In genomic region chr17:27514595-27515413, GRCh38 we compare ENCODE assay signal across 18 cellular contexts. TPM values are rescaled to one million over a fixed set of nuclear protein-coding genes. Genes with fewer than 3 reads are reported as not detected.
DNase-seq lines count a peak whose midpoint lies in the region; ATAC-seq, FAIRE-seq and TF ChIP-seq lines count a peak whose summit lies in the region.
"Had no signal": no experiment of that assay in that cellular context is flagged by ENCODE, and none has a peak within 500 bp of the region (broad histone marks: within the 10 kb centered on the region; RNA-seq: fewer than 3 reads in every experiment).

No MANE protein-coding gene starts in this region.

- H2BK15ac ChIP-seq in neuronal stem cell (ENCODE audit: low read length): no peak overlapping the region

- in situ Hi-C loops in K562 (cut with MboI): no loop called here

- H2AFZ ChIP-seq in GM23338 (no peak overlapping the region), K562 (ENCODE audit: low read depth, low read length) (peak overlapping the region; percentile 35; the same call in 1 of the 2 replicates), neuronal stem cell (ENCODE audit: low read length) (peak overlapping the region; percentile 64)

- no peak for TF ChIP-seq POLR2A in K562 (conservative IDR thresholded peaks at IDR 0.05)

- no peak overlapping the region for H3K4ac ChIP-seq in neuronal stem cell (ENCODE audit: low read length)

- H4K20me1 ChIP-seq in GM23338 (replicated peaks; ENCODE audit: insufficient read depth): no peaks in the 10 kb centered on the region
- peaks cover 6% of the 10 kb centered on the region; the same call in 1 of the 2 replicates for H4K20me1 ChIP-seq in K562 (replicated peaks; ENCODE audit: control insufficient read depth, insufficient read depth, low read length)

- ATAC-seq in GM23338: no peak
- ATAC-seq in K562: peak; percentile 48
- no peak for ATAC-seq in activated CD4-positive, alpha-beta T cell treated with anti-CD3 and anti-CD28 coated beads for 36 hours
- ATAC-seq in GM19467 (IDR thresholded peaks at IDR 0.05; ENCODE audit: unreplicated experiment): no peak

- H3K4me3 ChIP-seq in GM23338: no peak overlapping the region
- no peak overlapping the region for H3K4me3 ChIP-seq in K562
- peak overlapping the region; percentile 2 for H3K4me3 ChIP-seq in iPS-18a (ENCODE audit: low read length)
- H3K4me3 ChIP-seq in neuronal stem cell (ENCODE audit: low read length in 2 of 2): no peak overlapping the region
- H3K4me3 ChIP-seq in colonic mucosa: no peak overlapping the region

- WGBS in K562 (ENCODE audit: insufficient coverage, low coverage, missing lambda C conversion rate): 49% methylated on average over 6 of the region's 7 CpGs
- WGBS in neuronal stem cell (ENCODE audit: extremely low coverage in 2 of 2, insufficient read length in 2 of 2, insufficient replicate concordance in 1 of 2), 2 donors: no CpG with 5 or more reads among the region's 7 CpGs

- POLR2A ChIA-PET in K562 (lab: Yijun Ruan, JAX): interaction anchor here (0.8 to 1.2 kb wide), 3 partner anchors 17 to 48 kb away, joined by 3 to 4 read pairs (median 3); no protein-coding TSS in a partner anchor
- POLR2A ChIA-PET in activated CD4-positive, alpha-beta T cell treated with anti-CD3 and anti-CD28 coated beads for 36 hours (lab: Charles Lee): interaction anchor here (1.0 kb wide), 1 partner anchor 29 kb away, joined by 3 read pairs; no protein-coding TSS in a partner anchor

- H3K4me1 Mint-ChIP-seq in GM23338: peaks cover 73% of the 10 kb centered on the region
- peaks cover 15% of the 10 kb centered on the region for H3K4me1 Mint-ChIP-seq in activated CD4-positive, alpha-beta T cell treated with anti-CD3 and anti-CD28 coated beads for 36 hours

- no peaks in the 10 kb centered on the region for H3K36me3 Mint-ChIP-seq in GM23338 (ENCODE audit: low read depth)
- peaks cover 7% of the 10 kb centered on the region for H3K36me3 Mint-ChIP-seq in activated CD4-positive, alpha-beta T cell treated with anti-CD3 and anti-CD28 coated beads for 36 hours (ENCODE audit: low read depth)
- H3K36me3 Mint-ChIP-seq: CD4-positive, CD25-positive, alpha-beta regulatory T cell had no signal

- no peak for FAIRE-seq in K562 (lab: Jason Lieb, UNC)
- FAIRE-seq: G401.6, GM12892 had no signal

- H3K9ac ChIP-seq in K562 (ENCODE audit: insufficient read depth in 1 of 2, low read depth in 2 of 2, low read length in 2 of 2): peak overlapping the region in 1 of 2 experiments; percentile 32; a peak in 1 of 4 replicates
- H3K9ac ChIP-seq in iPS-18a (ENCODE audit: low read length): no peak overlapping the region
- H3K9ac ChIP-seq in neuronal stem cell (ENCODE audit: low read depth, low read length, poor library complexity): no peak overlapping the region
- no peak overlapping the region for H3K9ac ChIP-seq in colonic mucosa (ENCODE audit: low read depth in 2 of 2, low read length in 2 of 2)

- DNase-seq in GM23338 (ENCODE audit: low spot score) (no peak), K562 (ENCODE audit: extremely low read depth in 1 of 4, low spot score in 3 of 4) (no peak), neuronal stem cell (ENCODE audit: low spot score) (no peak), colonic mucosa (no peak), OCI-M2 (lab: John Stamatoyannopoulos, UW; ENCODE audit: unreplicated experiment) (no peak)
- no peak for DNase-seq in activated CD4-positive, alpha-beta T cell treated with anti-CD3 and anti-CD28 coated beads for 36 hours
- DNase-seq: CD4-positive, CD25-positive, alpha-beta regulatory T cell; DMS79 treated with DMSO at 0.1 percent for 48 hours; GOT3; KBM-7; NCI-H1092; NCI-H1694 treated with DMSO at 0.1 percent for 48 hours; NCI-H446; NCI-H748 treated with DMSO at 0.1 percent for 48 hours had no signal

- no peak overlapping the region for H2AK5ac ChIP-seq in neuronal stem cell (ENCODE audit: low read depth, low read length)

- H2BK5ac ChIP-seq in neuronal stem cell (ENCODE audit: low read length): no peak overlapping the region

- H3K18ac ChIP-seq in neuronal stem cell (ENCODE audit: low read length): no peak overlapping the region

- CTCF ChIA-PET in K562 (lab: Yijun Ruan, JAX; ENCODE audit: low intra/inter-chr PET ratio): no interaction called here
- CTCF ChIA-PET in activated CD4-positive, alpha-beta T cell treated with anti-CD3 and anti-CD28 coated beads for 36 hours (lab: Charles Lee): interaction anchor here (1.2 kb wide), 2 partner anchors 19 to 86 kb away, joined by 3 read pairs; no protein-coding TSS in a partner anchor

- no peak overlapping the region for H3K23ac ChIP-seq in neuronal stem cell (ENCODE audit: low read depth, low read length, poor library complexity)

- H3K27ac ChIP-seq in GM23338 (ENCODE audit: low read depth): peak overlapping the region; percentile 91
- peak overlapping the region; percentile 36; the same call in 1 of the 3 replicates for H3K27ac ChIP-seq in K562 (ENCODE audit: extremely low read depth, low read depth, low read length)
- H3K27ac ChIP-seq in iPS-18a (ENCODE audit: low read length): no peak overlapping the region
- H3K27ac ChIP-seq in neuronal stem cell (replicated peaks; ENCODE audit: low read length): no peak overlapping the region
- H3K27ac ChIP-seq in colonic mucosa: no peak overlapping the region

- H2BK12ac ChIP-seq in neuronal stem cell (ENCODE audit: low read length): no peak overlapping the region

- no peak overlapping the region for H4K91ac ChIP-seq in neuronal stem cell (ENCODE audit: low read depth, low read length, poor library complexity)

- H3K27ac Mint-ChIP-seq in GM23338: peak overlapping the region; percentile 86
- no peak overlapping the region for H3K27ac Mint-ChIP-seq in activated CD4-positive, alpha-beta T cell treated with anti-CD3 and anti-CD28 coated beads for 36 hours
- H3K27ac Mint-ChIP-seq: CD4-positive, CD25-positive, alpha-beta regulatory T cell had no signal

- H3K4me1 ChIP-seq in GM23338 (ENCODE audit: insufficient read depth) (peaks cover 70% of the 10 kb centered on the region), K562 (replicated peaks in 1 of 2; ENCODE audit: control insufficient read depth in 2 of 2, insufficient read depth in 2 of 2, low read length in 2 of 2) (peaks cover 9 to 25% of the 10 kb centered on the region in 2 experiments), iPS-18a (ENCODE audit: control insufficient read depth, low read depth, low read length) (peaks cover 45% of the 10 kb centered on the region), neuronal stem cell (ENCODE audit: control insufficient read depth in 2 of 2, insufficient read depth in 1 of 2, low read depth in 1 of 2, low read length in 2 of 2) (peaks cover 17 to 34% of the 10 kb centered on the region in 2 donors), colonic mucosa (no peaks in the 10 kb centered on the region)

- no peak for TF ChIP-seq RAD21 in K562 (CRISPR knock-in tag; conservative IDR thresholded peaks at IDR 0.05 in 1 of 2, IDR thresholded peaks at IDR 0.05 in 1 of 2)

- no peaks in the 10 kb centered on the region for H3K9me3 Mint-ChIP-seq in GM23338
- no peaks in the 10 kb centered on the region for H3K9me3 Mint-ChIP-seq in activated CD4-positive, alpha-beta T cell treated with anti-CD3 and anti-CD28 coated beads for 36 hours (ENCODE audit: low read depth)
- H3K9me3 Mint-ChIP-seq: CD4-positive, CD25-positive, alpha-beta regulatory T cell had no signal

- BruUV-seq in K562 (replicated peaks; lab: Mats Ljungman, UMichigan): no TSS peak

- H3K27me3 ChIP-seq in GM23338 (ENCODE audit: insufficient read depth): no peaks in the 10 kb centered on the region
- H3K27me3 ChIP-seq in K562 (ENCODE audit: control insufficient read depth in 2 of 2, insufficient read depth in 2 of 2, low read length in 2 of 2): no peaks in the 10 kb centered on the region
- H3K27me3 ChIP-seq in iPS-18a (ENCODE audit: control insufficient read depth, insufficient read depth, low read length): no peaks in the 10 kb centered on the region
- no peaks in the 10 kb centered on the region for H3K27me3 ChIP-seq in neuronal stem cell (ENCODE audit: control insufficient read depth in 3 of 3, insufficient read depth in 3 of 3, low read depth in 1 of 3, low read length in 3 of 3)
- H3K27me3 ChIP-seq in colonic mucosa: no peaks in the 10 kb centered on the region

- H3K79me2 ChIP-seq in GM23338 (replicated peaks; ENCODE audit: insufficient read depth) (peaks cover 96% of the 10 kb centered on the region), K562 (ENCODE audit: control insufficient read depth, insufficient read depth, low read length) (peaks cover 73% of the 10 kb centered on the region)

- no peaks in the 10 kb centered on the region for H3K9me3 ChIP-seq in K562 (replicated peaks; ENCODE audit: control insufficient read depth, insufficient read depth, low read depth, low read length)
- H3K9me3 ChIP-seq in iPS-18a (ENCODE audit: control insufficient read depth, low read depth, low read length): no peaks in the 10 kb centered on the region
- H3K9me3 ChIP-seq in neuronal stem cell (replicated peaks in 1 of 2; ENCODE audit: control insufficient read depth in 2 of 2, insufficient read depth in 1 of 2, low read depth in 1 of 2, low read length in 2 of 2): no peaks in the 10 kb centered on the region
- H3K9me3 ChIP-seq in colonic mucosa: no peaks in the 10 kb centered on the region

- intact Hi-C loops in K562 (cut with micrococcal nuclease): no loop called here
- intact Hi-C loops in colonic mucosa (cut with DNase I): no loop called here
- intact Hi-C loops in activated CD4-positive, alpha-beta T cell treated with anti-CD3 and anti-CD28 coated beads for 36 hours (cut with DNase I, micrococcal nuclease): no loop called here

- peaks cover 8% of the 10 kb centered on the region for H3K27me3 Mint-ChIP-seq in GM23338 (ENCODE audit: insufficient read depth, low read depth, poor library complexity)
- no peaks in the 10 kb centered on the region for H3K27me3 Mint-ChIP-seq in activated CD4-positive, alpha-beta T cell treated with anti-CD3 and anti-CD28 coated beads for 36 hours
- H3K27me3 Mint-ChIP-seq: CD4-positive, CD25-positive, alpha-beta regulatory T cell had no signal

- peaks cover 4% of the 10 kb centered on the region; the same call in 1 of the 2 replicates for H3F3A ChIP-seq in GM23338 (replicated peaks; ENCODE audit: low read depth)

- no peak overlapping the region for H2BK120ac ChIP-seq in neuronal stem cell (ENCODE audit: low read depth, low read length)

- no peak overlapping the region for H3K4me3 Mint-ChIP-seq in GM23338
- no peak overlapping the region for H3K4me3 Mint-ChIP-seq in activated CD4-positive, alpha-beta T cell treated with anti-CD3 and anti-CD28 coated beads for 36 hours
- H3K4me3 Mint-ChIP-seq: CD4-positive, CD25-positive, alpha-beta regulatory T cell had no signal

- H4K8ac ChIP-seq in neuronal stem cell (ENCODE audit: low read depth, low read length): no peak overlapping the region

- no peak for TF ChIP-seq CTCF in GM23338 (conservative IDR thresholded peaks at IDR 0.05; ENCODE audit: low read depth in 2 of 2)
- no peak for TF ChIP-seq CTCF in K562 (IDR thresholded peaks at IDR 0.05 in 2 of 3, conservative IDR thresholded peaks at IDR 0.05 in 1 of 3; ENCODE audit: insufficient read depth in 2 of 3, low read depth in 1 of 3, low read length in 3 of 3)
- TF ChIP-seq CTCF in colonic mucosa (IDR thresholded peaks at IDR 0.05): no peak

- peaks cover 3% of the 10 kb centered on the region for H3K79me1 ChIP-seq in neuronal stem cell (ENCODE audit: low read depth, low read length)

- no peak for TF ChIP-seq EP300 in K562 (IDR thresholded peaks at IDR 0.05; ENCODE audit: low read length)

- no peak overlapping the region for H3K14ac ChIP-seq in neuronal stem cell (ENCODE audit: low read length)

- no peaks in the 10 kb centered on the region for H3K9me1 ChIP-seq in K562 (ENCODE audit: control insufficient read depth, insufficient read depth, low read length)

- peak overlapping the region; percentile 74 for H3K4me2 ChIP-seq in GM23338
- peak overlapping the region; percentile 29; the same call in 1 of the 2 replicates for H3K4me2 ChIP-seq in K562 (ENCODE audit: insufficient read depth, low read length)
- no peak overlapping the region for H3K4me2 ChIP-seq in neuronal stem cell (ENCODE audit: insufficient read depth, low read length, poor library complexity, severe bottlenecking)

- H3K36me3 ChIP-seq in GM23338 (ENCODE audit: insufficient read depth) (no peaks in the 10 kb centered on the region), K562 (ENCODE audit: control insufficient read depth, insufficient read depth, low read length) (no peaks in the 10 kb centered on the region), iPS-18a (ENCODE audit: control insufficient read depth, low read depth, low read length) (no peaks in the 10 kb centered on the region), neuronal stem cell (replicated peaks in 1 of 2; ENCODE audit: control insufficient read depth in 2 of 2, insufficient read depth in 2 of 2, low read length in 2 of 2) (no peaks in the 10 kb centered on the region), colonic mucosa (no peaks in the 10 kb centered on the region)

- H3K9me2 ChIP-seq in GM23338 (ENCODE audit: insufficient read depth): peaks cover 2% of the 10 kb centered on the region; the same call in 1 of the 2 replicates

RNA-seq across cellular contexts. Expression of gene KSR1, which starts 58.6 kb away (rescaled TPM):
- total RNA-seq in GM23338 (2014; rRNA removed; shearing (Covaris generic)): 35.6 and 53.2 TPM in 2 replicates
- polyA plus RNA-seq in GM23338 (2016; fragmentation: Nextera tagmentation; extraction: Ambion mirVana) (7.8 and 8.5 TPM in 2 replicates), K562 (2011; rRNA removed) (16.4 and 20.2 TPM in 2 replicates), K562 (2014; fragmentation: Illumina TruSeq; extraction: Trizol) (36.9 and 38.0 TPM in 2 replicates), K562 (2014; fragmentation: Nextera tagmentation; extraction: Ambion mirVana) (1 to 10 TPM; 1.4 TPM), K562 (2014; rRNA removed) (29.4 and 33.6 TPM in 2 replicates)
- total RNA-seq in K562 (2011; cell fraction: chromatin; rRNA removed; ENCODE audit: low replicate concordance): 221 and 371 TPM in 2 replicates
- total RNA-seq in K562 (2011; cell fraction: nucleolus; rRNA removed): 168 and 203 TPM in 2 replicates
- 226 and 236 TPM in 2 replicates for total RNA-seq in K562 (2011; cell fraction: nucleoplasm; rRNA removed)
- total RNA-seq in K562 (2014; rRNA removed) (17.8 and 18.2 TPM in 2 replicates), K562 (2014; rRNA removed; fragmentation: Illumina TruSeq; extraction: Trizol) (14.7 and 18.4 TPM in 2 replicates), K562 (2015; rRNA removed; fragmentation: Illumina TruSeq; extraction: Trizol) (9.6 and 10.9 TPM in 2 replicates), K562 (2021) (48.0 and 51.7 TPM in 2 replicates), colonic mucosa (10 to 100 TPM; 13.9 to 16.5 TPM)
- 9.1 and 16.1 TPM in 2 replicates for polyA plus RNA-seq in K562 (2011; cell fraction: cytosol; rRNA removed)
- 52.3 and 120 TPM in 2 replicates for polyA plus RNA-seq in K562 (2011; cell fraction: nucleus; rRNA removed)
- 27.7 and 56.2 TPM in 2 replicates for polyA plus RNA-seq in K562 (2012)
- 19.1 and 30.3 TPM in 2 replicates for polyA minus RNA-seq in K562 (2011; rRNA and poly(A)+ RNA removed)
- 12.2 and 19.3 TPM in 2 replicates for polyA minus RNA-seq in K562 (2011; cell fraction: cytosol; rRNA and poly(A)+ RNA removed)
- 31.8 and 39.9 TPM in 2 replicates for polyA minus RNA-seq in K562 (2011; cell fraction: nucleus; rRNA and poly(A)+ RNA removed)
- 19.3 TPM for polyA plus RNA-seq in neuronal stem cell (2013, experiment 1 of 2)
- polyA plus RNA-seq in neuronal stem cell (2013, experiment 2 of 2): 19.3 TPM
- total RNA-seq in activated CD4-positive, alpha-beta T cell treated with anti-CD3 and anti-CD28 coated beads for 36 hours: 100 to 1,000 TPM in 1 of 2 experiments, 10 to 100 TPM in 1; 96.6 to 113 TPM

Comparison
In these comparisons a context has a peak if more than half of its experiments do, and no peak if none do; other contexts are left out.
1. H3K27ac ChIP-seq: peak in GM23338 (single experiment) and K562 (single experiment); none in iPS-18a (single experiment), neuronal stem cell (single experiment) and colonic mucosa (single experiment).